Comparison of ENCODE assay signal across 17 cellular contexts in genomic region chr4:154911097-154911496, GRCh38.
DNase-seq lines count a peak whose midpoint lies in the region; ATAC-seq, FAIRE-seq and TF ChIP-seq lines count a peak whose summit lies in the region.
"Had no signal": no experiment of that assay in that cellular context is flagged by ENCODE, and none has a peak within 500 bp of the region (broad histone marks: within the 10 kb centered on the region; RNA-seq: fewer than 3 reads in every experiment).

No MANE protein-coding gene starts in this region.

- no peaks in the 10 kb centered on the region for H3K9me3 ChIP-seq in BE2C
- H3K9me3 ChIP-seq: psoas muscle had no signal

- FAIRE-seq in bronchial epithelial cell (lab: Jason Lieb, UNC) (no peak), HTR-8/SVneo (lab: Jason Lieb, UNC) (no peak)
- FAIRE-seq: RCC 7860 had no signal

- ATAC-seq in activated naive CD4-positive, alpha-beta T cell treated with anti-CD3 and anti-CD28 coated beads, Interleukin-2, amount 50 U/mL, for 72 hours = no peak
- ATAC-seq: activated CD8-positive, alpha-beta T cell treated with anti-CD3 and anti-CD28 coated beads for 36 hours; psoas muscle had no signal

- no peaks in the 10 kb centered on the region for H3K27me3 ChIP-seq in BE2C
- H3K27me3 ChIP-seq in bronchial epithelial cell (ENCODE audit: control insufficient read depth, insufficient read depth, low read length) = no peaks in the 10 kb centered on the region

- DNase-seq in BE2C (no peak), HPDE6-E6E7 (ENCODE audit: extremely low spot score) (peak; percentile 29), bronchial epithelial cell (ENCODE audit: low read depth) (peak; percentile 21), left kidney (ENCODE audit: low read depth, low spot score) (peak; percentile 45), NCI-H2196 (lab: John Stamatoyannopoulos, UW; ENCODE audit: unreplicated experiment) (no peak), HTR-8/SVneo (ENCODE audit: insufficient read length, low spot score) (no peak)
- no peak for DNase-seq in activated naive CD4-positive, alpha-beta T cell treated with anti-CD3 and anti-CD28 coated beads, Interleukin-2, amount 50 U/mL, for 72 hours (ENCODE audit: low spot score in 2 of 2)
- DNase-seq in stimulated activated naive CD4-positive, alpha-beta T cell treated with Interleukin-2 at 50 U/mL for 16 hours (lab: John Stamatoyannopoulos, UW) = no peak
- DNase-seq: activated CD8-positive, alpha-beta T cell treated with anti-CD3 and anti-CD28 coated beads for 36 hours; activated gamma-delta T cell treated with Interleukin-2 at 50 U/mL for 16 hours; CD4-positive, alpha-beta memory T cell; hypothalamus; NCI-H2171 treated with DMSO at 0.1 percent for 48 hours; psoas muscle; T-helper 9 cell had no signal

- no peaks in the 10 kb centered on the region for H3K36me3 Mint-ChIP-seq in activated naive CD4-positive, alpha-beta T cell treated with anti-CD3 and anti-CD28 coated beads, Interleukin-2, amount 50 U/mL, for 72 hours
- H3K36me3 Mint-ChIP-seq: CD4-positive, alpha-beta memory T cell; mesothelial cell of epicardium had no signal

- H3K36me3 ChIP-seq in BE2C = no peaks in the 10 kb centered on the region
- no peaks in the 10 kb centered on the region for H3K36me3 ChIP-seq in bronchial epithelial cell (ENCODE audit: control insufficient read depth, insufficient read depth, low read length)

- peaks cover 0 to 2% of the 10 kb centered on the region in 2 donors for H3K9me3 Mint-ChIP-seq in activated naive CD4-positive, alpha-beta T cell treated with anti-CD3 and anti-CD28 coated beads, Interleukin-2, amount 50 U/mL, for 72 hours
- H3K9me3 Mint-ChIP-seq: activated CD8-positive, alpha-beta T cell treated with anti-CD3 and anti-CD28 coated beads for 36 hours had no signal

- 0 out of 2 replicates have a peak, but pooled peaks cover 1% of the 10 kb centered on the region for H3K4me1 ChIP-seq in BE2C
- H3K4me1 ChIP-seq: psoas muscle had no signal

- TF ChIP-seq CTCF in BE2C (IDR thresholded peaks at IDR 0.05; ENCODE audit: low read depth, low read length) (peak; percentile 53), bronchial epithelial cell (IDR thresholded peaks at IDR 0.05; ENCODE audit: insufficient read depth, low read length, severe bottlenecking) (peak; percentile 22)

- H3K27ac Mint-ChIP-seq in activated naive CD4-positive, alpha-beta T cell treated with anti-CD3 and anti-CD28 coated beads, Interleukin-2, amount 50 U/mL, for 72 hours = no peak overlapping the region
- H3K27ac Mint-ChIP-seq: activated CD8-positive, alpha-beta T cell treated with anti-CD3 and anti-CD28 coated beads for 36 hours; mesothelial cell of epicardium had no signal

- H3K4me3 ChIP-seq in BE2C (ENCODE audit: low read depth, low read length) (no peak overlapping the region), bronchial epithelial cell (ENCODE audit: low read depth, low read length) (no peak overlapping the region)
- H3K4me3 ChIP-seq: psoas muscle had no signal

Comparison
In these comparisons a context has a peak if more than half of its experiments do, and no peak if none do; other contexts are left out.
1. DNase-seq: peak in HPDE6-E6E7 (single experiment), bronchial epithelial cell (single experiment) and left kidney (single experiment); none in BE2C (single experiment), NCI-H2196 (single experiment), HTR-8/SVneo (single experiment), activated naive CD4-positive, alpha-beta T cell treated with anti-CD3 and anti-CD28 coated beads, Interleukin-2, amount 50 U/mL, for 72 hours (0 of 2) and stimulated activated naive CD4-positive, alpha-beta T cell treated with Interleukin-2 at 50 U/mL for 16 hours (single experiment).